ENCODE assay signal across 17 cellular contexts in the genomic region with DNA sequence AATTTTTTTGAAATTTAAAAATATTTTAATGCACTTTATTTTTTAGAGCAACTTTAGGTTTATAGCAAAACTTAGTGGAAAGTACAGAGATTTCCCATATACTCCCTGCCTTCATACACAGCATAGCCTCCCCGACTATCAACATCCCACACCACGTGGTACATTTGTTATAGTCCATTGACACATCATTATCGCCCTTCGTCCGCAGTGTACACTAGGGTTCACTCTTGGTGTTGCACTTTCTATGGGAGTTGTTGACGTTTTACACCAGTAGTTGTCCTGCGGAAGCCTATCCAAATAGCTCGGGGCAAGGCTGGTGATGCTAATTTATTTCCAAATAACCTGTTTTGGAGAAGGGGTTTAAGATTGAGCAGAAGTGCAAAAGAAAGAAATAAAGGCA. TPM values are rescaled to one million over a fixed set of nuclear protein-coding genes. Genes with fewer than 3 reads are reported as not detected.
A peak's percentile ranks its signal among the peaks of the same experiment; 100 is the strongest.
DNase-seq lines count a peak whose midpoint lies in the region; ATAC-seq and TF ChIP-seq lines count a peak whose summit lies in the region.
"Had no signal": no experiment of that assay in that cellular context is flagged by ENCODE, and none has a peak within 500 bp of the region (broad histone marks: within the 10 kb centered on the region; RNA-seq: fewer than 3 reads in every experiment).

No MANE protein-coding gene starts in this region.

- intact Hi-C loops in gastrocnemius medialis (cut with DNase I; ENCODE audit: low total_unique reads) (no loop called here), posterior cingulate gyrus (cut with DNase I) (no loop called here)

- no peak for TF ChIP-seq POLR2A in gastrocnemius medialis (IDR thresholded peaks at IDR 0.05)

- peak overlapping the region; percentile 70 to 89 (median 78) for H3K27ac ChIP-seq in gastrocnemius medialis
- H3K27ac ChIP-seq: BLaER1 had no signal

- peaks cover 5% of the 10 kb centered on the region for H3K4me1 Mint-ChIP-seq in nephron progenitor cell
- H3K4me1 Mint-ChIP-seq: CD14-positive monocyte; CD4-positive, CD25-positive, alpha-beta regulatory T cell had no signal

- no peaks in the 10 kb centered on the region for H3K36me3 Mint-ChIP-seq in nephron progenitor cell (ENCODE audit: low read depth)
- H3K36me3 Mint-ChIP-seq: CD14-positive monocyte; CD4-positive, CD25-positive, alpha-beta regulatory T cell; CD8-positive, alpha-beta T cell had no signal

- H3K9me3 Mint-ChIP-seq in nephron progenitor cell, result no peaks in the 10 kb centered on the region
- H3K9me3 Mint-ChIP-seq: CD14-positive monocyte; CD8-positive, alpha-beta T cell had no signal

- H3K36me3 ChIP-seq in gastrocnemius medialis, result no peaks in the 10 kb centered on the region
- H3K36me3 ChIP-seq: BE2C, BLaER1 had no signal

- ATAC-seq in gastrocnemius medialis, result peak; percentile 45 to 50
- ATAC-seq: CD8-positive, alpha-beta T cell had no signal

- H3K4me3 ChIP-seq in gastrocnemius medialis, result no peak overlapping the region
- H3K4me3 ChIP-seq: BLaER1 had no signal

- H3K27ac Mint-ChIP-seq in nephron progenitor cell, result peak overlapping the region; percentile 11
- H3K27ac Mint-ChIP-seq: CD14-positive monocyte; CD8-positive, alpha-beta T cell had no signal

- H3K4me1 ChIP-seq in gastrocnemius medialis, result peaks cover 0 to 10% of the 10 kb centered on the region in 2 donors
- H3K4me1 ChIP-seq: BE2C, BLaER1, Caco-2 had no signal

- H3K27me3 Mint-ChIP-seq in nephron progenitor cell (ENCODE audit: low read depth, poor library complexity), result peaks cover 14% of the 10 kb centered on the region

- in situ Hi-C loops in gastrocnemius medialis (cut with MboI; ENCODE audit: low sequenced_read_pairs in 4 of 4), result loop anchor here in 3 of 4 donors (25.0 kb wide), 1 partner anchor 692 kb away; the partner anchor contains the start of gene RCVRN (in 3 of the 3)

- H3K9me3 ChIP-seq in gastrocnemius medialis, result no peaks in the 10 kb centered on the region
- H3K9me3 ChIP-seq: BE2C, BLaER1, Caco-2 had no signal

- TF ChIP-seq CTCF in nephron progenitor cell (IDR thresholded peaks at IDR 0.05), result no peak
- TF ChIP-seq CTCF in gastrocnemius medialis (IDR thresholded peaks at IDR 0.05 in 4 of 5, conservative IDR thresholded peaks at IDR 0.05 in 1 of 5), result no peak

- H3K27me3 ChIP-seq in gastrocnemius medialis, result no peaks in the 10 kb centered on the region
- H3K27me3 ChIP-seq: BE2C, BLaER1 had no signal

- H3K4me3 Mint-ChIP-seq in nephron progenitor cell, result no peak overlapping the region
- H3K4me3 Mint-ChIP-seq: CD14-positive monocyte; CD4-positive, CD25-positive, alpha-beta regulatory T cell; CD8-positive, alpha-beta T cell had no signal

- no peak for DNase-seq in nephron progenitor cell
- peak in 1 of 2 donors; percentile 53 for DNase-seq in gastrocnemius medialis
- no peak for DNase-seq in NCI-H1417 treated with DMSO at 0.1 percent for 48 hours (lab: John Stamatoyannopoulos, UW)
- DNase-seq in occipital lobe (lab: John Stamatoyannopoulos, UW), result no peak
- DNase-seq in posterior cingulate gyrus, result no peak
- DNase-seq: 8988T; ACHN; BE2C; C1 segment of cervical spinal cord; Caco-2; Calu3; CD4-positive, CD25-positive, alpha-beta regulatory T cell; CD8-positive, alpha-beta T cell; DMS79 treated with DMSO at 0.1 percent for 48 hours; GF-D8 had no signal

RNA-seq across cellular contexts. Expression of gene MYH3, which starts 52.6 kb away (rescaled TPM):
- total RNA-seq in gastrocnemius medialis, result 10 to 100 TPM in 1 of 4 donors, 1 to 10 TPM in 3; 1.5 to 17.6 (median 5.3) TPM
- 1.4 TPM for total RNA-seq in occipital lobe

RNA-seq across cellular contexts. Expression of gene MYH2, which starts 55.1 kb away (rescaled TPM):
- total RNA-seq in gastrocnemius medialis (1,000 to 10,000 TPM in 1 of 4 donors, 100 to 1,000 TPM in 2, 10 to 100 TPM in 1; 77.8 to 4,245 (median 724) TPM), occipital lobe (0.62 TPM)
- total RNA-seq: Caco-2; Calu3; CD4-positive, CD25-positive, alpha-beta regulatory T cell; CD8-positive, alpha-beta T cell had no signal

Comparison
In these comparisons a context has a peak if more than half of its experiments do, and no peak if none do; other contexts are left out.
1. RNA of gene MYH2, which starts 55.1 kb away (total RNA-seq): 77.8 to 4,245 TPM in gastrocnemius medialis; 0.62 TPM in occipital lobe (single experiment); every median in the first group is over 10 times any median in the second.